In the genomic region with DNA sequence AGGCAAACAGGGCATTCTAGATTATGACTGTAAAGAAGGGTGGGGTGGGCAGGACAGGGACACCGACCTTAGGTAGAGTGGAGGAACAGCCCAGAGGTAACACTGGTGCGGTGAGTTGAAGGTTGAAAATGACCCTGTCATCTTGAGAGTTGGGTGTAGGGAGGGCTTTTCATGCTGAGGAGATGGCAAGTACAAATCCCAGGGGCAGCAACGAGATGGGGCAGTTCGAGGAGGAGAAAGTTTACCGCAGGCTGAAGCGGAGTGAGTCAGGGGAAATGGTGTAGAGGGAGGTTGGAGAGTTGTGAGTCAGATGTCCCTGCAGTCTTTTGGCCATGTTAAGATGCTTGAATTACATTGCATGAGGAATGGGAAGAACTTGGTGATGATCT, we compare ENCODE assay signal across 8 cellular contexts.
DNase-seq lines count a peak whose midpoint lies in the region; ATAC-seq and TF ChIP-seq lines count a peak whose summit lies in the region.

No MANE protein-coding gene starts in this region.

- ATAC-seq in HG02571 (IDR thresholded peaks at IDR 0.05; ENCODE audit: unreplicated experiment) (peak; percentile 41), HG02763 (IDR thresholded peaks at IDR 0.05; ENCODE audit: unreplicated experiment) (no peak)

- H2BK120ac ChIP-seq in mesendoderm (ENCODE audit: low read depth, low read length), result no peak overlapping the region

- no peak for TF ChIP-seq CTCF in suprapubic skin (IDR thresholded peaks at IDR 0.05)

- H2AK5ac ChIP-seq in mesendoderm (ENCODE audit: low read length), result no peak overlapping the region

- H3K36me3 ChIP-seq in mesendoderm (ENCODE audit: control insufficient read depth, insufficient read depth, low read length), result no peaks in the 10 kb centered on the region
- peaks cover 10% of the 10 kb centered on the region for H3K36me3 ChIP-seq in suprapubic skin

- peak; percentile 86 for DNase-seq in EL
- DNase-seq in activated naive CD4-positive, alpha-beta T cell treated with anti-CD3 and anti-CD28 coated beads, Interleukin-2, amount 10 ng/mL, durations not matched to agents 7 days and 5 days, result no peak
- peak; percentile 51 for DNase-seq in mesendoderm
- no peak for DNase-seq in iPS-NIHi7 (ENCODE audit: extremely low spot score)
- DNase-seq in retina, result no peak
- no peak for DNase-seq in suprapubic skin (ENCODE audit: low spot score in 2 of 2)

- peaks cover 67% of the 10 kb centered on the region for H3K4me1 Mint-ChIP-seq in activated naive CD4-positive, alpha-beta T cell treated with anti-CD3 and anti-CD28 coated beads, Interleukin-2, amount 10 ng/mL, durations not matched to agents 7 days and 5 days

- WGBS in mesendoderm (ENCODE audit: extremely low coverage, insufficient coverage, low lambda C conversion rate), result no CpG with 5 or more reads among the region's 6 CpGs
- 95% methylated on average over 6 of the region's 6 CpGs for WGBS in suprapubic skin

- peaks cover 21% of the 10 kb centered on the region for H3K9me3 Mint-ChIP-seq in activated naive CD4-positive, alpha-beta T cell treated with anti-CD3 and anti-CD28 coated beads, Interleukin-2, amount 10 ng/mL, durations not matched to agents 7 days and 5 days

- no peak overlapping the region for H3K4ac ChIP-seq in mesendoderm (ENCODE audit: low read depth, low read length)

- no peaks in the 10 kb centered on the region for H3K27me3 Mint-ChIP-seq in activated naive CD4-positive, alpha-beta T cell treated with anti-CD3 and anti-CD28 coated beads, Interleukin-2, amount 10 ng/mL, durations not matched to agents 7 days and 5 days

- no peaks in the 10 kb centered on the region for H3K4me1 ChIP-seq in mesendoderm (ENCODE audit: control insufficient read depth, low read depth, low read length)
- no peaks in the 10 kb centered on the region for H3K4me1 ChIP-seq in suprapubic skin

- H2BK15ac ChIP-seq in mesendoderm (replicated peaks; ENCODE audit: low read depth), result no peak overlapping the region

- no peak overlapping the region for H3K56ac ChIP-seq in mesendoderm (ENCODE audit: low read length)

- no peaks in the 10 kb centered on the region for H3K9me3 ChIP-seq in suprapubic skin

- no peak overlapping the region for H4K5ac ChIP-seq in mesendoderm (ENCODE audit: low read length)

- H3K23ac ChIP-seq in mesendoderm (ENCODE audit: low read length), result no peak overlapping the region

- H3K79me2 ChIP-seq in mesendoderm (ENCODE audit: control insufficient read depth, insufficient read depth, low read length), result peaks cover 2% of the 10 kb centered on the region

- no peak for TF ChIP-seq POLR2A in suprapubic skin (IDR thresholded peaks at IDR 0.05)

- no peak overlapping the region for H3K18ac ChIP-seq in mesendoderm (ENCODE audit: low read length)

- no peak overlapping the region for H2BK5ac ChIP-seq in mesendoderm (ENCODE audit: low read length)

- peaks cover 5% of the 10 kb centered on the region for H3K79me1 ChIP-seq in mesendoderm (ENCODE audit: low read length)

- no peak overlapping the region for H3K27ac ChIP-seq in mesendoderm (ENCODE audit: low read depth, low read length)
- H3K27ac ChIP-seq in suprapubic skin, result no peak overlapping the region

- CTCF ChIA-PET in activated naive CD4-positive, alpha-beta T cell treated with anti-CD3 and anti-CD28 coated beads, Interleukin-2, amount 10 ng/mL, durations not matched to agents 7 days and 5 days (lab: Charles Lee), result no interaction called here

- H3K36me3 Mint-ChIP-seq in activated naive CD4-positive, alpha-beta T cell treated with anti-CD3 and anti-CD28 coated beads, Interleukin-2, amount 10 ng/mL, durations not matched to agents 7 days and 5 days, result peaks cover 45% of the 10 kb centered on the region

- H3K4me3 ChIP-seq in mesendoderm (ENCODE audit: low read length) (no peak overlapping the region), suprapubic skin (no peak overlapping the region)

- H4K8ac ChIP-seq in mesendoderm (ENCODE audit: low read depth, low read length), result no peak overlapping the region

- no peak for TF ChIP-seq EP300 in suprapubic skin (IDR thresholded peaks at IDR 0.05)

- no peak overlapping the region for H3K4me3 Mint-ChIP-seq in activated naive CD4-positive, alpha-beta T cell treated with anti-CD3 and anti-CD28 coated beads, Interleukin-2, amount 10 ng/mL, durations not matched to agents 7 days and 5 days

- H3K27me3 ChIP-seq in mesendoderm (ENCODE audit: insufficient read depth, low read length, poor library complexity) (no peaks in the 10 kb centered on the region), suprapubic skin (no peaks in the 10 kb centered on the region)

- no peak overlapping the region for H3K9ac ChIP-seq in mesendoderm (ENCODE audit: low read length)

- H3K4me2 ChIP-seq in mesendoderm (ENCODE audit: low read length), result no peak overlapping the region

- H3K27ac Mint-ChIP-seq in activated naive CD4-positive, alpha-beta T cell treated with anti-CD3 and anti-CD28 coated beads, Interleukin-2, amount 10 ng/mL, durations not matched to agents 7 days and 5 days, result peak overlapping the region; percentile 71

Comparison
In these comparisons a context has a peak if more than half of its experiments do, and no peak if none do; other contexts are left out.
1. DNase-seq: peak in EL (single experiment) and mesendoderm (single experiment); none in activated naive CD4-positive, alpha-beta T cell treated with anti-CD3 and anti-CD28 coated beads, Interleukin-2, amount 10 ng/mL, durations not matched to agents 7 days and 5 days (single experiment), iPS-NIHi7 (single experiment), retina (single experiment) and suprapubic skin (0 of 2).